In genomic region chr11:16924462-16924825, GRCh38 we compare ENCODE assay signal across 10 cellular contexts.
DNase-seq lines count a peak whose midpoint lies in the region; ATAC-seq and TF ChIP-seq lines count a peak whose summit lies in the region.
"Had no signal": no experiment of that assay in that cellular context is flagged by ENCODE, and none has a peak within 500 bp of the region (broad histone marks: within the 10 kb centered on the region; RNA-seq: fewer than 3 reads in every experiment).

No MANE protein-coding gene starts in this region.

- DNase-seq in GM10248 (ENCODE audit: extremely low spot score) (peak; percentile 72), NCI-H510A (lab: John Stamatoyannopoulos, UW) (no peak), NCI-H1092 treated with DMSO at 0.1 percent for 48 hours (lab: John Stamatoyannopoulos, UW) (no peak), middle frontal gyrus (ENCODE audit: extremely low spot score, low spot score) (no peak)
- no peak for DNase-seq in activated T-helper 1 cell treated with anti-CD3 and anti-CD28 coated beads, Interleukin-12 subunit alpha, Interleukin-12 subunit beta, Interleukin-2, Interleukin-4 antibody, amounts not matched to agents 30 ng/mL and 10 ng/mL and 1 ng/mL, durations not matched to agents 14 hours and 24 hours and 36 hours (ENCODE audit: low spot score)
- DNase-seq in activated naive CD4-positive, alpha-beta T cell (lab: John Stamatoyannopoulos, UW): no peak

- peaks cover 6% of the 10 kb centered on the region for H3K4me1 Mint-ChIP-seq in activated T-helper 1 cell treated with anti-CD3 and anti-CD28 coated beads, Interleukin-12 subunit alpha, Interleukin-12 subunit beta, Interleukin-2, Interleukin-4 antibody, amounts not matched to agents 30 ng/mL and 10 ng/mL and 1 ng/mL, durations not matched to agents 14 hours and 24 hours and 36 hours (ENCODE audit: low read depth)

- no peak for TF ChIP-seq CTCF in GM10248 (IDR thresholded peaks at IDR 0.05; ENCODE audit: control extremely low read depth, extremely low read depth, low read depth, missing control alignments)

- H3K36me3 Mint-ChIP-seq in activated T-helper 1 cell treated with anti-CD3 and anti-CD28 coated beads, Interleukin-12 subunit alpha, Interleukin-12 subunit beta, Interleukin-2, Interleukin-4 antibody, amounts not matched to agents 30 ng/mL and 10 ng/mL and 1 ng/mL, durations not matched to agents 14 hours and 24 hours and 36 hours (ENCODE audit: low read depth): peaks cover 2% of the 10 kb centered on the region

- peak; percentile 54 for ATAC-seq in GM21737 (IDR thresholded peaks at IDR 0.05; ENCODE audit: unreplicated experiment)

- H3K27me3 Mint-ChIP-seq in activated T-helper 1 cell treated with anti-CD3 and anti-CD28 coated beads, Interleukin-12 subunit alpha, Interleukin-12 subunit beta, Interleukin-2, Interleukin-4 antibody, amounts not matched to agents 30 ng/mL and 10 ng/mL and 1 ng/mL, durations not matched to agents 14 hours and 24 hours and 36 hours (ENCODE audit: insufficient read depth): peaks cover 61% of the 10 kb centered on the region

- peak overlapping the region; percentile 71 for H3K4me3 Mint-ChIP-seq in activated T-helper 1 cell treated with anti-CD3 and anti-CD28 coated beads, Interleukin-12 subunit alpha, Interleukin-12 subunit beta, Interleukin-2, Interleukin-4 antibody, amounts not matched to agents 30 ng/mL and 10 ng/mL and 1 ng/mL, durations not matched to agents 14 hours and 24 hours and 36 hours

- peak overlapping the region; percentile 74 to 75 for H3K9ac ChIP-seq in mucosa of rectum (ENCODE audit: low read depth in 1 of 2, low read length in 2 of 2)

- CTCF ChIA-PET in GM10248 (lab: Yijun Ruan, JAX): interaction anchor here (2.1 to 3.4 kb wide), 2 partner anchors 12 to 13 kb away, joined by 6 to 17 read pairs; no protein-coding TSS in a partner anchor

- H3K4me1 ChIP-seq in mucosa of rectum (ENCODE audit: control insufficient read depth in 2 of 2, insufficient read depth in 2 of 2, low read length in 2 of 2): peaks cover 41 to 52% of the 10 kb centered on the region in 2 donors

- POLR2A ChIA-PET in GM10248 (lab: Yijun Ruan, JAX): no interaction called here

- H3K4me3 ChIP-seq in mucosa of rectum (ENCODE audit: low read length in 2 of 2): peak overlapping the region; percentile 51 to 67
- H3K4me3 ChIP-seq: SK-N-MC had no signal

- H3K27me3 ChIP-seq in mucosa of rectum (ENCODE audit: control insufficient read depth in 2 of 2, insufficient read depth in 2 of 2, low read length in 2 of 2): peaks cover 0 to 7% of the 10 kb centered on the region in 2 donors
- H3K27me3 ChIP-seq: uterus had no signal

- H3K9me3 Mint-ChIP-seq in activated T-helper 1 cell treated with anti-CD3 and anti-CD28 coated beads, Interleukin-12 subunit alpha, Interleukin-12 subunit beta, Interleukin-2, Interleukin-4 antibody, amounts not matched to agents 30 ng/mL and 10 ng/mL and 1 ng/mL, durations not matched to agents 14 hours and 24 hours and 36 hours: no peaks in the 10 kb centered on the region

- peak overlapping the region; percentile 93 for H3K27ac ChIP-seq in mucosa of rectum (ENCODE audit: low read depth in 2 of 2, low read length in 2 of 2)
- H3K27ac ChIP-seq: SK-N-MC, uterus had no signal

- H3K27ac Mint-ChIP-seq in activated T-helper 1 cell treated with anti-CD3 and anti-CD28 coated beads, Interleukin-12 subunit alpha, Interleukin-12 subunit beta, Interleukin-2, Interleukin-4 antibody, amounts not matched to agents 30 ng/mL and 10 ng/mL and 1 ng/mL, durations not matched to agents 14 hours and 24 hours and 36 hours: no peak overlapping the region

- intact Hi-C loops in activated T-helper 1 cell treated with anti-CD3 and anti-CD28 coated beads, Interleukin-12 subunit alpha, Interleukin-12 subunit beta, Interleukin-2, Interleukin-4 antibody, amounts not matched to agents 30 ng/mL and 10 ng/mL and 1 ng/mL, durations not matched to agents 14 hours and 24 hours and 36 hours (cut with micrococcal nuclease): loop anchor here (5.0 kb wide), 1 partner anchor 102 kb away; no protein-coding TSS in a partner anchor

- H3K36me3 ChIP-seq in mucosa of rectum (ENCODE audit: control insufficient read depth in 2 of 2, insufficient read depth in 2 of 2, low read length in 2 of 2): no peaks in the 10 kb centered on the region
- H3K36me3 ChIP-seq: uterus had no signal

- no peaks in the 10 kb centered on the region for H3K9me3 ChIP-seq in mucosa of rectum (ENCODE audit: control insufficient read depth in 2 of 2, low read length in 2 of 2)
- H3K9me3 ChIP-seq: uterus had no signal
